In the genomic region with DNA sequence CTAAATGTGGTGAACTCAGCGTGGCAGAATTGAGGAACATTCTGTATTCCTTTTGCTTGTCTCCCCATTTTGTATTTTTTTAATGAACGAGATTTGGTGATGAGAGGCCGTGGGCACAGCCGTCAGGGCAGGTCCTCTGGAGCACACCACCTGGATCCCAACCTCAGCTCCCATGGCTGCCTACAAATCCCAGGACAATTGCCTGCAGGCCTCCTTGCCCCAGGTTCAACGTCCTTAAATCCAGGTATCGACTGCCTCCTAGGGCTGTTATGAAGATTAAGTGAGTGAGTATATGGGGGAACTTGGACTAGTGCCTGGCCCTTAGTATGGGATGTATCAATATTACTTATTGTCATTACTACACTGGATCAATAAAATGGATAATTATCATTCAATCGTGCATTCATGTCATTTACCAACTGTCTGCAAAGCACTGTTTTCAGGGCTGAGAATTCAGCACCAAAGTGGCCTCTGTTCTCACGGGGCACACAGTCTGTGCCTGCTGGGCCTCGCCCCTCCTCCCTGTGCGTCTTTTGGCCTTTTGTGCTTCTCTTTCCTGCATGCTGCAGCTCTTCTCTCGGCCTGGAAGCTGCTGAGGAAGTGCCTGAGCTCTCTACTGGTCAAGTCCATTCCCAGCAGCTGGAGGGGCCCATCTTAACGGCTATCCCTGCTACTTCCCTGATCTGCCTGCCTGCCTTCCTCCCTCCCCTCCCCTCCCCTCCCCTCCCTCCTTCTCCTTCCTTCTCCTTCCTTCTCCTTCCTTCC, we compare ENCODE assay signal across 20 cellular contexts.
DNase-seq lines count a peak whose midpoint lies in the region; ATAC-seq and TF ChIP-seq lines count a peak whose summit lies in the region.
"Had no signal": no experiment of that assay in that cellular context is flagged by ENCODE, and none has a peak within 500 bp of the region (broad histone marks: within the 10 kb centered on the region; RNA-seq: fewer than 3 reads in every experiment).

No MANE protein-coding gene starts in this region.

- H3K9me3 ChIP-seq in colonic mucosa = no peaks in the 10 kb centered on the region
- H3K9me3 ChIP-seq: MG63 had no signal

- H3K9me3 Mint-ChIP-seq in natural killer cell treated with Interleukin-12 subunit alpha and Interleukin-12 subunit beta and Interleukin-15 and Interleukin-18, amount 100 ng/mL, for 72 hours = no peaks in the 10 kb centered on the region
- no peaks in the 10 kb centered on the region for H3K9me3 Mint-ChIP-seq in natural killer cell
- no peaks in the 10 kb centered on the region for H3K9me3 Mint-ChIP-seq in osteocyte (ENCODE audit: unreplicated experiment)

- no peak for ATAC-seq in natural killer cell treated with Interleukin-12 subunit alpha and Interleukin-12 subunit beta and Interleukin-15 and Interleukin-18, amount 100 ng/mL, for 72 hours
- ATAC-seq in natural killer cell = no peak
- ATAC-seq: PC-3 had no signal

- H3K4me3 Mint-ChIP-seq in natural killer cell treated with Interleukin-12 subunit alpha and Interleukin-12 subunit beta and Interleukin-15 and Interleukin-18, amount 100 ng/mL, for 72 hours = no peak overlapping the region
- H3K4me3 Mint-ChIP-seq in natural killer cell (no peak overlapping the region), osteocyte (ENCODE audit: unreplicated experiment) (no peak overlapping the region)

- peaks cover 9% of the 10 kb centered on the region for H3K27me3 ChIP-seq in colonic mucosa

- no peaks in the 10 kb centered on the region for H3K4me1 Mint-ChIP-seq in natural killer cell treated with Interleukin-12 subunit alpha and Interleukin-12 subunit beta and Interleukin-15 and Interleukin-18, amount 100 ng/mL, for 72 hours (ENCODE audit: low read depth in 2 of 2)
- H3K4me1 Mint-ChIP-seq in natural killer cell (no peaks in the 10 kb centered on the region), osteocyte (ENCODE audit: unreplicated experiment) (peaks cover 12% of the 10 kb centered on the region)

- H3K27me3 Mint-ChIP-seq in natural killer cell treated with Interleukin-12 subunit alpha and Interleukin-12 subunit beta and Interleukin-15 and Interleukin-18, amount 100 ng/mL, for 72 hours = peaks cover 21 to 40% of the 10 kb centered on the region in 2 donors
- peaks cover 19 to 46% of the 10 kb centered on the region in 2 donors for H3K27me3 Mint-ChIP-seq in natural killer cell (ENCODE audit: low read depth in 2 of 2)
- no peaks in the 10 kb centered on the region for H3K27me3 Mint-ChIP-seq in osteocyte (ENCODE audit: unreplicated experiment)

- no peak overlapping the region for H3K27ac Mint-ChIP-seq in natural killer cell treated with Interleukin-12 subunit alpha and Interleukin-12 subunit beta and Interleukin-15 and Interleukin-18, amount 100 ng/mL, for 72 hours
- H3K27ac Mint-ChIP-seq in natural killer cell = no peak overlapping the region
- no peak overlapping the region for H3K27ac Mint-ChIP-seq in osteocyte (ENCODE audit: unreplicated experiment)

- H3K27ac ChIP-seq in colonic mucosa = no peak overlapping the region
- H3K27ac ChIP-seq: GM23248 had no signal

- no peaks in the 10 kb centered on the region for H3K4me1 ChIP-seq in colonic mucosa

- intact Hi-C loops in natural killer cell (cut with micrococcal nuclease) = no loop called here
- intact Hi-C loops in colonic mucosa (cut with DNase I) = no loop called here

- no peak for TF ChIP-seq CTCF in natural killer cell (IDR thresholded peaks at IDR 0.05)
- no peak for TF ChIP-seq CTCF in osteocyte (IDR thresholded peaks at IDR 0.05)
- no peak for TF ChIP-seq CTCF in colonic mucosa (IDR thresholded peaks at IDR 0.05)

- H3K36me3 ChIP-seq in colonic mucosa = no peaks in the 10 kb centered on the region
- H3K36me3 ChIP-seq: MG63 had no signal

- H3K36me3 Mint-ChIP-seq in natural killer cell treated with Interleukin-12 subunit alpha and Interleukin-12 subunit beta and Interleukin-15 and Interleukin-18, amount 100 ng/mL, for 72 hours = no peaks in the 10 kb centered on the region
- no peaks in the 10 kb centered on the region for H3K36me3 Mint-ChIP-seq in natural killer cell
- H3K36me3 Mint-ChIP-seq in osteocyte (ENCODE audit: unreplicated experiment) = no peaks in the 10 kb centered on the region

- no peak overlapping the region for H3K4me3 ChIP-seq in colonic mucosa
- H3K4me3 ChIP-seq: GM23248, MG63 had no signal

- no peak overlapping the region for H3K9ac ChIP-seq in colonic mucosa (ENCODE audit: low read depth in 2 of 2, low read length in 2 of 2)
- H3K9ac ChIP-seq: GM23248 had no signal

- DNase-seq in natural killer cell treated with Interleukin-12 subunit alpha and Interleukin-12 subunit beta and Interleukin-15 and Interleukin-18, amount 100 ng/mL, for 72 hours (ENCODE audit: low spot score) = peak; percentile 51
- DNase-seq in natural killer cell (no peak), ecto neural progenitor cell (ENCODE audit: low spot score) (peak; percentile 39), osteocyte (ENCODE audit: extremely low spot score, unreplicated experiment) (peak; percentile 75), colonic mucosa (no peak), T-helper 2 cell (no peak), cerebellum (ENCODE audit: low spot score) (no peak), SHP77 (lab: John Stamatoyannopoulos, UW) (no peak)
- DNase-seq: C1 segment of cervical spinal cord, DND-41, GDM1, GM23248, IMR-90, Karpas-422, MG63, NCI-H1105, NCI-H1694, NCI-H510A treated with DMSO at 0.1 percent for 48 hours, NCI-H82, PC-3 had no signal

Comparison
In these comparisons a context has a peak if more than half of its experiments do, and no peak if none do; other contexts are left out.
1. DNase-seq: peak in natural killer cell treated with Interleukin-12 subunit alpha and Interleukin-12 subunit beta and Interleukin-15 and Interleukin-18, amount 100 ng/mL, for 72 hours (single experiment), ecto neural progenitor cell (single experiment) and osteocyte (single experiment); none in natural killer cell (single experiment), colonic mucosa (single experiment), T-helper 2 cell (0 of 5), cerebellum (single experiment) and SHP77 (0 of 2).